Comparison of ENCODE assay signal across 16 cellular contexts in genomic region chr4:139282375-139283075, GRCh38. TPM values are rescaled to one million over a fixed set of nuclear protein-coding genes. Genes with fewer than 3 reads are reported as not detected.
DNase-seq lines count a peak whose midpoint lies in the region; ATAC-seq and TF ChIP-seq lines count a peak whose summit lies in the region.
"Had no signal": no experiment of that assay in that cellular context is flagged by ENCODE, and none has a peak within 500 bp of the region (broad histone marks: within the 10 kb centered on the region; RNA-seq: fewer than 3 reads in every experiment).

No MANE protein-coding gene starts in this region.

- H3K9me3 ChIP-seq in adipocyte (ENCODE audit: control insufficient read depth, low read length): no peaks in the 10 kb centered on the region

- TF ChIP-seq CTCF in fibroblast of mammary gland (conservative IDR thresholded peaks at IDR 0.05; ENCODE audit: control insufficient read depth, insufficient read depth, low read depth, low read length): no peak

- H3K36me3 ChIP-seq in adipocyte (ENCODE audit: control insufficient read depth, insufficient read depth, low read length, severe bottlenecking): no peaks in the 10 kb centered on the region

- no peak overlapping the region for H3K9ac ChIP-seq in adipocyte (ENCODE audit: low read length)
- H3K9ac ChIP-seq: BLaER1 had no signal

- DNase-seq in EL (peak; percentile 53), adipocyte (ENCODE audit: low read depth) (peak; percentile 49), fibroblast of mammary gland (ENCODE audit: low read depth) (peak; percentile 4), sciatic nerve (ENCODE audit: low spot score) (no peak), DMS53 treated with DMSO at 0.1 percent for 48 hours (lab: John Stamatoyannopoulos, UW; ENCODE audit: unreplicated experiment) (no peak)
- DNase-seq: ACHN, DMS 273 treated with DMSO at 0.1 percent for 48 hours, KBM-7, NCI-H1048, NCI-H345, NCI-H526 treated with DMSO at 0.1 percent for 48 hours, PC-3 had no signal

- ATAC-seq in sciatic nerve (peak; percentile 23), GM18870 (IDR thresholded peaks at IDR 0.05; ENCODE audit: unreplicated experiment) (no peak), HG02610 (IDR thresholded peaks at IDR 0.05; ENCODE audit: unreplicated experiment) (no peak)
- ATAC-seq: GM23338, PC-3 had no signal

- no peak overlapping the region for H3K4me3 ChIP-seq in adipocyte (ENCODE audit: low read length)
- no peak overlapping the region for H3K4me3 ChIP-seq in fibroblast of mammary gland (ENCODE audit: control insufficient read depth, low read depth, low read length)
- H3K4me3 ChIP-seq: BLaER1, GM23338 had no signal

- intact Hi-C loops in sciatic nerve (cut with DNase I): no loop called here

- H3K27me3 ChIP-seq in adipocyte (replicated peaks; ENCODE audit: control insufficient read depth, insufficient read depth, low read length): peaks cover 13% of the 10 kb centered on the region
- H3K27me3 ChIP-seq: BLaER1 had no signal

- no peaks in the 10 kb centered on the region for H3K4me1 ChIP-seq in adipocyte (ENCODE audit: control insufficient read depth, insufficient read depth, low read length)

RNA-seq across cellular contexts. Expression of gene MGARP, which starts 2.5 kb away (rescaled TPM):
- 1.4 TPM for total RNA-seq in sciatic nerve

RNA-seq across cellular contexts. Expression of gene NAA15, which starts 18.8 kb away (rescaled TPM):
- 41.9 TPM for total RNA-seq in sciatic nerve

RNA-seq across cellular contexts. Expression of gene NDUFC1, which starts 19.8 kb away (rescaled TPM):
- 36.5 TPM for total RNA-seq in sciatic nerve

Comparison
In these comparisons a context has a peak if more than half of its experiments do, and no peak if none do; other contexts are left out.
1. DNase-seq: peak in EL (single experiment), adipocyte (single experiment) and fibroblast of mammary gland (single experiment); none in sciatic nerve (single experiment) and DMS53 treated with DMSO at 0.1 percent for 48 hours (single experiment).